22 cellular contexts compared by ENCODE assay signal in the genomic region with DNA sequence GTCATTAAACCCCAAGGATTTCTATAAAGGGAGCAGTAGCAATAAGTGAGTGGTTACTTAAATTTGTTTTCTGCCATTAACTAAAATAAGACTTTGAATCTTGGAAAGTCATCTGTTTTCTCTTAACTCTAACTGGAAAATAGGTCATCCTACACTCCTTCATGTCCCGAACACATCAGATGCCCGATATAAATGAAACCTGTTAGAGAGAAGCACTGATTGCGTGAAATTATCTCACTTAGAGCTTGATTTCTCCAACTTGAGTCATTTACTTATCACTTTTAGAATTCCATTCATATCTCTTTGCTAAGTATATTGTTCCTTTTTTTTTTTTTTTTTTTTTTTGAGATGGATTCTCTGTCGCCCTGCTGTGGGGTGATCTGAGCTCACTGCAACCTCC.
"Had no signal": no experiment of that assay in that cellular context is flagged by ENCODE, and none has a peak within 500 bp of the region (broad histone marks: within the 10 kb centered on the region; RNA-seq: fewer than 3 reads in every experiment).

No MANE protein-coding gene starts in this region.

- H3K27me3 ChIP-seq: breast epithelium, esophagus squamous epithelium, left lung, pancreas, sigmoid colon, SJSA1, testis, upper lobe of left lung had no signal

- DNase-seq: activated CD4-positive, alpha-beta T cell treated with anti-CD3 and anti-CD28 coated beads for 36 hours; activated CD4-positive, alpha-beta T cell treated with anti-CD3 and anti-CD28 coated beads, Interleukin-2, amount 50 U/mL, for 48 hours; activated naive CD4-positive, alpha-beta T cell; activated naive CD8-positive, alpha-beta T cell treated with anti-CD3 and anti-CD28 coated beads, Interleukin-2, amount 10 ng/mL, durations not matched to agents 7 days and 5 days; effector CD8-positive, alpha-beta T cell; esophagus squamous epithelium; foreskin melanocyte; glutamatergic neuron; hippocampal formation; kidney; left lung; naive thymus-derived CD4-positive, alpha-beta T cell; pancreas; sigmoid colon; stimulated activated CD4-positive, alpha-beta T cell treated with anti-CD3 and anti-CD28 coated beads, Interleukin-4, amount 100 ng/mL, for 24 hours; T-helper 17 cell; testis; upper lobe of left lung; WERI-Rb-1 had no signal

- ATAC-seq: activated CD4-positive, alpha-beta T cell treated with anti-CD3 and anti-CD28 coated beads for 36 hours; left lung; naive thymus-derived CD4-positive, alpha-beta T cell; pancreas; stimulated activated effector memory CD8-positive, alpha-beta T cell treated with anti-CD3 and anti-CD28 coated beads, Interleukin-12 subunit alpha, Interleukin-12 subunit beta, amount 100 ng/mL, for 72 hours; T-helper 17 cell had no signal

- H3K4me3 ChIP-seq: breast epithelium, esophagus squamous epithelium, left lung, pancreas, sigmoid colon, SJSA1, testis, upper lobe of left lung had no signal

- H3K27ac ChIP-seq: breast epithelium, esophagus squamous epithelium, left lung, pancreas, sigmoid colon, SJSA1, upper lobe of left lung, WERI-Rb-1 had no signal
